In genomic region chr5:10406636-10407035, GRCh38 we compare ENCODE assay signal across 25 cellular contexts. TPM values are rescaled to one million over a fixed set of nuclear protein-coding genes. Genes with fewer than 3 reads are reported as not detected.
"Had no signal": no experiment of that assay in that cellular context is flagged by ENCODE, and none has a peak within 500 bp of the region (broad histone marks: within the 10 kb centered on the region; RNA-seq: fewer than 3 reads in every experiment).

No MANE protein-coding gene starts in this region.

- H3K4me3 Mint-ChIP-seq: activated CD4-positive, alpha-beta memory T cell treated with anti-CD3 and anti-CD28 coated beads for 36 hours; activated CD8-positive, alpha-beta memory T cell treated with anti-CD3 and anti-CD28 coated beads, Interleukin-2, amount 10 ng/mL, durations not matched to agents 7 days and 5 days; activated naive CD8-positive, alpha-beta T cell; central memory CD8-positive, alpha-beta T cell; mesothelial cell of epicardium; naive thymus-derived CD8-positive, alpha-beta T cell; neural progenitor cell; T-helper 1 cell treated with Interleukin-12 subunit alpha and Interleukin-12 subunit beta and Interleukin-4 antibody, amounts not matched to agents 30 μg/mL and 1 μg/mL, for 36 hours had no signal

- H3K27ac Mint-ChIP-seq: activated CD4-positive, alpha-beta memory T cell treated with anti-CD3 and anti-CD28 coated beads for 36 hours; activated CD8-positive, alpha-beta memory T cell treated with anti-CD3 and anti-CD28 coated beads, Interleukin-2, amount 10 ng/mL, durations not matched to agents 7 days and 5 days; activated naive CD8-positive, alpha-beta T cell; mesothelial cell of epicardium; neural progenitor cell; progenitor cell of endocrine pancreas; T-helper 1 cell treated with Interleukin-12 subunit alpha and Interleukin-12 subunit beta and Interleukin-4 antibody, amounts not matched to agents 30 μg/mL and 1 μg/mL, for 36 hours had no signal

- H3K27me3 ChIP-seq: adrenal gland, breast epithelium, esophagus muscularis mucosa, gastrocnemius medialis, neural progenitor cell, right atrium auricular region, spleen, thyroid gland had no signal

- H3K9me3 Mint-ChIP-seq: activated CD4-positive, alpha-beta memory T cell treated with anti-CD3 and anti-CD28 coated beads for 36 hours; central memory CD8-positive, alpha-beta T cell; mesothelial cell of epicardium; naive thymus-derived CD8-positive, alpha-beta T cell; neural progenitor cell; T-helper 1 cell treated with Interleukin-12 subunit alpha and Interleukin-12 subunit beta and Interleukin-4 antibody, amounts not matched to agents 30 μg/mL and 1 μg/mL, for 36 hours had no signal

- H3K4me3 ChIP-seq: adrenal gland, breast epithelium, esophagus muscularis mucosa, gastrocnemius medialis, neural progenitor cell, right atrium auricular region, spleen, thyroid gland had no signal

- H3K36me3 ChIP-seq: breast epithelium had no signal

- ATAC-seq: activated CD8-positive, alpha-beta memory T cell treated with anti-CD3 and anti-CD28 coated beads, Interleukin-2, amount 10 ng/mL, durations not matched to agents 7 days and 5 days; gastrocnemius medialis; left ventricle myocardium superior; naive thymus-derived CD8-positive, alpha-beta T cell; stimulated activated naive CD8-positive, alpha-beta T cell treated with anti-CD3 and anti-CD28 coated beads, Interleukin-15, Interleukin-2, amounts not matched to agents 100 U/mL and 50 U/mL, for 24 hours had no signal

- H3K27me3 Mint-ChIP-seq: activated CD4-positive, alpha-beta memory T cell treated with anti-CD3 and anti-CD28 coated beads for 36 hours; activated CD8-positive, alpha-beta memory T cell treated with anti-CD3 and anti-CD28 coated beads, Interleukin-2, amount 10 ng/mL, durations not matched to agents 7 days and 5 days; activated naive CD8-positive, alpha-beta T cell; central memory CD8-positive, alpha-beta T cell; naive thymus-derived CD8-positive, alpha-beta T cell; progenitor cell of endocrine pancreas had no signal

- H3K4me1 ChIP-seq: adrenal gland, breast epithelium, esophagus muscularis mucosa, neural progenitor cell had no signal

- H3K27ac ChIP-seq: adrenal gland, breast epithelium, esophagus muscularis mucosa, gastrocnemius medialis, neural progenitor cell, right atrium auricular region, spleen, thyroid gland had no signal

- DNase-seq: activated CD4-positive, alpha-beta memory T cell treated with anti-CD3 and anti-CD28 coated beads for 36 hours; activated CD4-positive, alpha-beta T cell treated with anti-CD3 and anti-CD28 coated beads for 48 hours; activated CD8-positive, alpha-beta memory T cell treated with anti-CD3 and anti-CD28 coated beads, Interleukin-2, amount 10 ng/mL, durations not matched to agents 7 days and 5 days; activated T-cell treated with anti-CD3 and anti-CD28 coated beads for 4 hours; adrenal gland; effector memory CD4-positive, alpha-beta T cell; gastrocnemius medialis; hypothalamus; left ventricle myocardium superior; mammary epithelial cell; naive thymus-derived CD8-positive, alpha-beta T cell; spleen; stimulated activated CD4-positive, alpha-beta T cell treated with anti-CD3 and anti-CD28 coated beads, Interleukin-4, amount 100 ng/mL, for 24 hours; stimulated activated naive CD8-positive, alpha-beta T cell treated with anti-CD3 and anti-CD28 coated beads, Interleukin-15, Interleukin-2, amounts not matched to agents 100 U/mL and 50 U/mL, for 24 hours; thyroid gland had no signal

- H3K9me3 ChIP-seq: adrenal gland, breast epithelium, esophagus muscularis mucosa, gastrocnemius medialis, right atrium auricular region, spleen, thyroid gland had no signal

- H3K4me1 Mint-ChIP-seq: mesothelial cell of epicardium, neural progenitor cell had no signal

RNA-seq across cellular contexts. Expression of gene ROPN1L, which starts 35.0 kb away (rescaled TPM):
- total RNA-seq: activated CD4-positive, alpha-beta memory T cell treated with anti-CD3 and anti-CD28 coated beads for 36 hours; ureter had no signal
